ENCODE assay signal across 15 cellular contexts in genomic region chr18:23738575-23738974, GRCh38. TPM values are rescaled to one million over a fixed set of nuclear protein-coding genes. Genes with fewer than 3 reads are reported as not detected.
DNase-seq lines count a peak whose midpoint lies in the region; ATAC-seq, FAIRE-seq and TF ChIP-seq lines count a peak whose summit lies in the region.
"Had no signal": no experiment of that assay in that cellular context is flagged by ENCODE, and none has a peak within 500 bp of the region (broad histone marks: within the 10 kb centered on the region; RNA-seq: fewer than 3 reads in every experiment).

No MANE protein-coding gene starts in this region.

- intact Hi-C loops in activated CD8-positive, alpha-beta T cell treated with anti-CD3 and anti-CD28 coated beads for 36 hours (cut with micrococcal nuclease): no loop called here

- no peak overlapping the region for H3K9ac ChIP-seq in endodermal cell (ENCODE audit: extremely low read depth, low read length, poor library complexity, severe bottlenecking)

- H3K9me3 Mint-ChIP-seq in activated CD8-positive, alpha-beta T cell treated with anti-CD3 and anti-CD28 coated beads, Interleukin-2, amount 10 ng/mL, durations not matched to agents 7 days and 5 days (ENCODE audit: insufficient read depth): no peaks in the 10 kb centered on the region
- no peaks in the 10 kb centered on the region for H3K9me3 Mint-ChIP-seq in activated CD8-positive, alpha-beta T cell treated with anti-CD3 and anti-CD28 coated beads for 36 hours
- H3K9me3 Mint-ChIP-seq in endodermal cell: no peaks in the 10 kb centered on the region
- no peaks in the 10 kb centered on the region for H3K9me3 Mint-ChIP-seq in chondrocyte (ENCODE audit: low read depth)
- H3K9me3 Mint-ChIP-seq: CD4-positive, CD25-positive, alpha-beta regulatory T cell had no signal

- TF ChIP-seq CTCF in activated CD8-positive, alpha-beta T cell treated with anti-CD3 and anti-CD28 coated beads for 36 hours (IDR thresholded peaks at IDR 0.05): no peak
- TF ChIP-seq CTCF in endodermal cell (conservative IDR thresholded peaks at IDR 0.05) (no peak), chondrocyte (IDR thresholded peaks at IDR 0.05) (no peak)

- no peak overlapping the region for H3K4me3 Mint-ChIP-seq in activated CD8-positive, alpha-beta T cell treated with anti-CD3 and anti-CD28 coated beads, Interleukin-2, amount 10 ng/mL, durations not matched to agents 7 days and 5 days
- H3K4me3 Mint-ChIP-seq in activated CD8-positive, alpha-beta T cell treated with anti-CD3 and anti-CD28 coated beads for 36 hours: no peak overlapping the region
- H3K4me3 Mint-ChIP-seq in endodermal cell (no peak overlapping the region), chondrocyte (ENCODE audit: unreplicated experiment) (no peak overlapping the region)
- H3K4me3 Mint-ChIP-seq: IgD-negative memory B cell had no signal

- DNase-seq in activated CD8-positive, alpha-beta T cell treated with anti-CD3 and anti-CD28 coated beads, Interleukin-2, amount 10 ng/mL, durations not matched to agents 7 days and 5 days: peak; percentile 16
- no peak for DNase-seq in activated CD8-positive, alpha-beta T cell treated with anti-CD3 and anti-CD28 coated beads for 36 hours
- DNase-seq in GM18507 (ENCODE audit: extremely low spot score, insufficient read length, low read depth): no peak
- DNase-seq in endodermal cell: peak; percentile 50
- DNase-seq in NCI-H2107 treated with DMSO at 0.1 percent for 48 hours (lab: John Stamatoyannopoulos, UW; ENCODE audit: unreplicated experiment): no peak
- DNase-seq in chondrocyte (ENCODE audit: low spot score): no peak
- DNase-seq: Calu3; CD4-positive, CD25-positive, alpha-beta regulatory T cell; DMS 273 treated with DMSO at 0.1 percent for 48 hours; HCEC 1CT; KG1 had no signal

- H3K4me3 ChIP-seq in endodermal cell (ENCODE audit: low read length): no peak overlapping the region

- H3K9me3 ChIP-seq in endodermal cell (ENCODE audit: control insufficient read depth, low read length): no peaks in the 10 kb centered on the region

- ATAC-seq in activated CD8-positive, alpha-beta T cell treated with anti-CD3 and anti-CD28 coated beads, Interleukin-2, amount 10 ng/mL, durations not matched to agents 7 days and 5 days: no peak
- ATAC-seq in activated CD8-positive, alpha-beta T cell treated with anti-CD3 and anti-CD28 coated beads for 36 hours: no peak
- ATAC-seq in HG02588 (IDR thresholded peaks at IDR 0.05; ENCODE audit: unreplicated experiment): no peak

- peaks cover 15% of the 10 kb centered on the region for H3K4me1 Mint-ChIP-seq in activated CD8-positive, alpha-beta T cell treated with anti-CD3 and anti-CD28 coated beads, Interleukin-2, amount 10 ng/mL, durations not matched to agents 7 days and 5 days (ENCODE audit: low read depth)
- peaks cover 19% of the 10 kb centered on the region for H3K4me1 Mint-ChIP-seq in activated CD8-positive, alpha-beta T cell treated with anti-CD3 and anti-CD28 coated beads for 36 hours (ENCODE audit: low read depth)
- H3K4me1 Mint-ChIP-seq in endodermal cell (peaks cover 25% of the 10 kb centered on the region), chondrocyte (ENCODE audit: low read depth) (peaks cover 41% of the 10 kb centered on the region)

- no peaks in the 10 kb centered on the region for H3K36me3 Mint-ChIP-seq in activated CD8-positive, alpha-beta T cell treated with anti-CD3 and anti-CD28 coated beads, Interleukin-2, amount 10 ng/mL, durations not matched to agents 7 days and 5 days (ENCODE audit: low read depth)
- no peaks in the 10 kb centered on the region for H3K36me3 Mint-ChIP-seq in activated CD8-positive, alpha-beta T cell treated with anti-CD3 and anti-CD28 coated beads for 36 hours (ENCODE audit: low read depth)
- H3K36me3 Mint-ChIP-seq in endodermal cell (ENCODE audit: low read depth): no peaks in the 10 kb centered on the region
- H3K36me3 Mint-ChIP-seq in chondrocyte (ENCODE audit: low read depth): no peaks in the 10 kb centered on the region
- H3K36me3 Mint-ChIP-seq: CD4-positive, CD25-positive, alpha-beta regulatory T cell had no signal

- H3K27me3 ChIP-seq in endodermal cell (ENCODE audit: control insufficient read depth, insufficient read depth, low read length, poor library complexity, severe bottlenecking): no peaks in the 10 kb centered on the region

- no peak overlapping the region for H3K27ac ChIP-seq in endodermal cell (ENCODE audit: low read depth, low read length)
- H3K27ac ChIP-seq: 22Rv1 had no signal

- H3K36me3 ChIP-seq in endodermal cell (ENCODE audit: control insufficient read depth, insufficient read depth, low read length): no peaks in the 10 kb centered on the region

- WGBS in endodermal cell (ENCODE audit: insufficient coverage in 1 of 2, insufficient read length in 1 of 2), 2 experiments: 88 to 96% methylated on average over 5 of the region's 5 CpGs

- FAIRE-seq in GM18507 (lab: Jason Lieb, UNC): peak; percentile 26
- FAIRE-seq: GM12892 had no signal

- POLR2A ChIA-PET in activated CD8-positive, alpha-beta T cell treated with anti-CD3 and anti-CD28 coated beads, Interleukin-2, amount 10 ng/mL, durations not matched to agents 7 days and 5 days (lab: Charles Lee): no interaction called here
- POLR2A ChIA-PET in activated CD8-positive, alpha-beta T cell treated with anti-CD3 and anti-CD28 coated beads for 36 hours (lab: Charles Lee): no interaction called here

- H3K4me1 ChIP-seq in endodermal cell (ENCODE audit: control insufficient read depth, insufficient read depth, low read length): peaks cover 4% of the 10 kb centered on the region

- no peak overlapping the region for H3K27ac Mint-ChIP-seq in activated CD8-positive, alpha-beta T cell treated with anti-CD3 and anti-CD28 coated beads, Interleukin-2, amount 10 ng/mL, durations not matched to agents 7 days and 5 days
- H3K27ac Mint-ChIP-seq in activated CD8-positive, alpha-beta T cell treated with anti-CD3 and anti-CD28 coated beads for 36 hours: no peak overlapping the region
- no peak overlapping the region for H3K27ac Mint-ChIP-seq in endodermal cell
- H3K27ac Mint-ChIP-seq in chondrocyte (ENCODE audit: unreplicated experiment): no peak overlapping the region
- H3K27ac Mint-ChIP-seq: IgD-negative memory B cell had no signal

- peaks cover 38% of the 10 kb centered on the region for H3K27me3 Mint-ChIP-seq in activated CD8-positive, alpha-beta T cell treated with anti-CD3 and anti-CD28 coated beads, Interleukin-2, amount 10 ng/mL, durations not matched to agents 7 days and 5 days (ENCODE audit: low read depth)
- peaks cover 11% of the 10 kb centered on the region for H3K27me3 Mint-ChIP-seq in activated CD8-positive, alpha-beta T cell treated with anti-CD3 and anti-CD28 coated beads for 36 hours
- H3K27me3 Mint-ChIP-seq in endodermal cell (ENCODE audit: insufficient read depth): peaks cover 9% of the 10 kb centered on the region
- H3K27me3 Mint-ChIP-seq in chondrocyte (ENCODE audit: low read depth): no peaks in the 10 kb centered on the region

- CTCF ChIA-PET in activated CD8-positive, alpha-beta T cell treated with anti-CD3 and anti-CD28 coated beads, Interleukin-2, amount 10 ng/mL, durations not matched to agents 7 days and 5 days (lab: Charles Lee): no interaction called here
- CTCF ChIA-PET in activated CD8-positive, alpha-beta T cell treated with anti-CD3 and anti-CD28 coated beads for 36 hours (lab: Charles Lee): no interaction called here

RNA-seq across cellular contexts. Expression of gene LAMA3, which starts 49.3 kb away (rescaled TPM):
- 1 to 10 TPM in 1 of 2 experiments, under 1 TPM in 1; 0.63 to 1.4 TPM for total RNA-seq in activated CD8-positive, alpha-beta T cell treated with anti-CD3 and anti-CD28 coated beads, Interleukin-2, amount 10 ng/mL, durations not matched to agents 7 days and 5 days
- under 1 TPM in 1 of 2 experiments, not detected in 1; 0.05 TPM for total RNA-seq in activated CD8-positive, alpha-beta T cell treated with anti-CD3 and anti-CD28 coated beads for 36 hours
- total RNA-seq in endodermal cell (1 to 10 TPM in 1 of 2 donors, under 1 TPM in 1; 0.58 to 1.3 TPM), chondrocyte (1.6 to 2.8 TPM (median 1.9 TPM) in 3 replicates)
- 0.28 TPM for polyA plus RNA-seq in endodermal cell (2013, experiment 1 of 2)
- polyA plus RNA-seq in endodermal cell (2013, experiment 2 of 2): 0.33 TPM
- total RNA-seq: CD4-positive, CD25-positive, alpha-beta regulatory T cell had no signal
- polyA plus RNA-seq: IgD-negative memory B cell had no signal

Comparison
In these comparisons a context has a peak if more than half of its experiments do, and no peak if none do; other contexts are left out.
1. DNase-seq: peak in activated CD8-positive, alpha-beta T cell treated with anti-CD3 and anti-CD28 coated beads, Interleukin-2, amount 10 ng/mL, durations not matched to agents 7 days and 5 days (single experiment) and endodermal cell (single experiment); none in activated CD8-positive, alpha-beta T cell treated with anti-CD3 and anti-CD28 coated beads for 36 hours (single experiment), GM18507 (single experiment), NCI-H2107 treated with DMSO at 0.1 percent for 48 hours (single experiment) and chondrocyte (single experiment).